18 cellular contexts compared by ENCODE assay signal in genomic region chr12:31989987-31990386, GRCh38. TPM values are rescaled to one million over a fixed set of nuclear protein-coding genes. Genes with fewer than 3 reads are reported as not detected.
DNase-seq lines count a peak whose midpoint lies in the region; ATAC-seq, FAIRE-seq and TF ChIP-seq lines count a peak whose summit lies in the region.
"Had no signal": no experiment of that assay in that cellular context is flagged by ENCODE, and none has a peak within 500 bp of the region (broad histone marks: within the 10 kb centered on the region; RNA-seq: fewer than 3 reads in every experiment).

No MANE protein-coding gene starts in this region.

- H3K27ac Mint-ChIP-seq in activated CD4-positive, alpha-beta T cell treated with anti-CD3 and anti-CD28 coated beads for 36 hours = peak overlapping the region; percentile 89
- H3K27ac Mint-ChIP-seq in activated CD4-positive, alpha-beta memory T cell treated with anti-CD3 and anti-CD28 coated beads for 36 hours = peak overlapping the region; percentile 78

- no peak overlapping the region for H3K4me3 ChIP-seq in endothelial cell of umbilical vein (replicated peaks in 1 of 3; ENCODE audit: insufficient read depth in 1 of 3, low read depth in 1 of 3, low read length in 3 of 3)
- H3K4me3 ChIP-seq in ovary = no peak overlapping the region
- H3K4me3 ChIP-seq in osteoblast (ENCODE audit: insufficient read depth, low read length) = no peak overlapping the region
- H3K4me3 ChIP-seq in A673 (ENCODE audit: low read depth, low read length, poor library complexity, severe bottlenecking) = no peak overlapping the region
- H3K4me3 ChIP-seq: A549, GM12878 had no signal

- no peak for TF ChIP-seq EP300 in ovary (IDR thresholded peaks at IDR 0.05)

- peaks cover 56% of the 10 kb centered on the region for H3K4me1 Mint-ChIP-seq in activated CD4-positive, alpha-beta T cell treated with anti-CD3 and anti-CD28 coated beads for 36 hours
- H3K4me1 Mint-ChIP-seq in activated CD4-positive, alpha-beta memory T cell treated with anti-CD3 and anti-CD28 coated beads for 36 hours (ENCODE audit: low read depth) = peaks cover 54% of the 10 kb centered on the region

- H3K4me2 ChIP-seq in endothelial cell of umbilical vein (ENCODE audit: insufficient read depth, low read length) (no peak overlapping the region), osteoblast (ENCODE audit: insufficient read depth, low read length) (no peak overlapping the region)
- H3K4me2 ChIP-seq: A549 had no signal

- peak; percentile 44 for ATAC-seq in activated CD4-positive, alpha-beta T cell treated with anti-CD3 and anti-CD28 coated beads for 36 hours
- ATAC-seq in omental fat pad (ENCODE audit: low FRiP score) = peak; percentile 77
- ATAC-seq: GM12878, left colon, Right ventricle myocardium inferior had no signal

- H2AFZ ChIP-seq in endothelial cell of umbilical vein (ENCODE audit: low read depth, low read length) (no peak overlapping the region), osteoblast (ENCODE audit: low read length) (no peak overlapping the region)

- H3K4me1 ChIP-seq in endothelial cell of umbilical vein (ENCODE audit: control insufficient read depth, extremely low read depth, insufficient read depth, low read length) (no peaks in the 10 kb centered on the region), ovary (ENCODE audit: insufficient read depth) (peaks cover 4% of the 10 kb centered on the region), osteoblast (ENCODE audit: insufficient read depth, low read length) (no peaks in the 10 kb centered on the region), A673 (ENCODE audit: insufficient read depth, low read length, poor library complexity, severe bottlenecking) (no peaks in the 10 kb centered on the region)
- H3K4me1 ChIP-seq: A549 had no signal

- H3K27me3 Mint-ChIP-seq in activated CD4-positive, alpha-beta T cell treated with anti-CD3 and anti-CD28 coated beads for 36 hours = no peaks in the 10 kb centered on the region
- H3K27me3 Mint-ChIP-seq in activated CD4-positive, alpha-beta memory T cell treated with anti-CD3 and anti-CD28 coated beads for 36 hours = no peaks in the 10 kb centered on the region

- TF ChIP-seq CTCF in endothelial cell of umbilical vein (IDR thresholded peaks at IDR 0.05; ENCODE audit: extremely low read depth in 1 of 2, insufficient read depth in 1 of 2, low read depth in 1 of 2, low read length in 2 of 2) (no peak), omental fat pad (IDR thresholded peaks at IDR 0.05) (no peak), ovary (IDR thresholded peaks at IDR 0.05) (no peak), osteoblast (IDR thresholded peaks at IDR 0.05; ENCODE audit: extremely low read depth, low read depth, low read length) (no peak), A673 (conservative IDR thresholded peaks at IDR 0.05; ENCODE audit: low read depth, low read length) (no peak)

- no peak overlapping the region for H3K4me3 Mint-ChIP-seq in activated CD4-positive, alpha-beta T cell treated with anti-CD3 and anti-CD28 coated beads for 36 hours
- no peak overlapping the region for H3K4me3 Mint-ChIP-seq in activated CD4-positive, alpha-beta memory T cell treated with anti-CD3 and anti-CD28 coated beads for 36 hours

- H3K36me3 ChIP-seq in endothelial cell of umbilical vein (ENCODE audit: control insufficient read depth in 2 of 2, extremely low read depth in 1 of 2, insufficient read depth in 2 of 2, low read length in 2 of 2) (peaks cover 0 to 3% of the 10 kb centered on the region in 2 experiments), ovary (no peaks in the 10 kb centered on the region), osteoblast (ENCODE audit: insufficient read depth, low read length) (no peaks in the 10 kb centered on the region), A673 (ENCODE audit: insufficient read depth, low read length, poor library complexity, severe bottlenecking) (peaks cover 17% of the 10 kb centered on the region)

- peaks cover 81% of the 10 kb centered on the region for H3K36me3 Mint-ChIP-seq in activated CD4-positive, alpha-beta T cell treated with anti-CD3 and anti-CD28 coated beads for 36 hours (ENCODE audit: low read depth)
- peaks cover 75% of the 10 kb centered on the region for H3K36me3 Mint-ChIP-seq in activated CD4-positive, alpha-beta memory T cell treated with anti-CD3 and anti-CD28 coated beads for 36 hours

- DNase-seq in activated CD4-positive, alpha-beta T cell treated with anti-CD3 and anti-CD28 coated beads for 36 hours = peak; percentile 27
- DNase-seq in activated CD4-positive, alpha-beta T cell treated with anti-CD3 and anti-CD28 coated beads, Interleukin-2, amount 50 U/mL, for 1 hour = no peak
- no peak for DNase-seq in activated CD4-positive, alpha-beta memory T cell treated with anti-CD3 and anti-CD28 coated beads for 36 hours
- no peak for DNase-seq in endothelial cell of umbilical vein (ENCODE audit: low read depth, low spot score)
- DNase-seq in omental fat pad (ENCODE audit: low spot score) = no peak
- no peak for DNase-seq in ovary
- no peak for DNase-seq in osteoblast (ENCODE audit: insufficient read length, low spot score, missing footprints)
- DNase-seq in A673 (ENCODE audit: low spot score) = no peak
- DNase-seq: activated T-cell treated with anti-CD3 and anti-CD28 coated beads, Interleukin-2, amount 50 U/mL, for 1 hour; DMS 273 treated with DMSO at 0.1 percent for 48 hours; foreskin fibroblast; left colon; NCI-H1105; NCI-H524 treated with DMSO at 0.1 percent for 48 hours had no signal

- intact Hi-C loops in activated CD4-positive, alpha-beta T cell treated with anti-CD3 and anti-CD28 coated beads for 36 hours (cut with DNase I, micrococcal nuclease) = loop anchor here (2.0 to 5.0 kb wide), 3 partner anchors 33 to 93 kb away; partner anchors contain the start of gene RESF1 (in 1 of the 2)
- intact Hi-C loops in activated CD4-positive, alpha-beta memory T cell treated with anti-CD3 and anti-CD28 coated beads for 36 hours (cut with micrococcal nuclease) = loop anchor here (2.0 to 5.0 kb wide), 2 partner anchors 23 to 33 kb away; partner anchors contain the start of gene RESF1
- intact Hi-C loops in endothelial cell of umbilical vein (cut with micrococcal nuclease) (loop anchor here (5.0 kb wide), 1 partner anchor 308 kb away; no protein-coding TSS in a partner anchor), ovary (cut with DNase I) (no loop called here), A673 (cut with micrococcal nuclease; ENCODE audit: unreplicated experiment) (no loop called here)

- H3K9me1 ChIP-seq in endothelial cell of umbilical vein (replicated peaks; ENCODE audit: control insufficient read depth, extremely low read depth, insufficient read depth, low read length) = no peaks in the 10 kb centered on the region

- H3K9me3 ChIP-seq in endothelial cell of umbilical vein (replicated peaks; ENCODE audit: control insufficient read depth, insufficient read depth, low read length) (no peaks in the 10 kb centered on the region), ovary (no peaks in the 10 kb centered on the region), osteoblast (ENCODE audit: low read depth, low read length) (no peaks in the 10 kb centered on the region), A673 (ENCODE audit: low read depth, low read length, poor library complexity, severe bottlenecking) (no peaks in the 10 kb centered on the region)
- H3K9me3 ChIP-seq: A549 had no signal

- H3K9ac ChIP-seq in endothelial cell of umbilical vein (replicated peaks; ENCODE audit: extremely low read depth, insufficient read depth, low read length) = no peak overlapping the region

- peak; percentile 18 for FAIRE-seq in endothelial cell of umbilical vein (lab: Jason Lieb, UNC)
- FAIRE-seq: A549, colon, GM12878 had no signal

- no peaks in the 10 kb centered on the region for H4K20me1 ChIP-seq in endothelial cell of umbilical vein (replicated peaks; ENCODE audit: control insufficient read depth, extremely low read depth, insufficient read depth, low read length)
- no peaks in the 10 kb centered on the region for H4K20me1 ChIP-seq in osteoblast (ENCODE audit: insufficient read depth, low read length)

- H3K9me3 Mint-ChIP-seq in activated CD4-positive, alpha-beta T cell treated with anti-CD3 and anti-CD28 coated beads for 36 hours (ENCODE audit: low read depth) = peaks cover 25% of the 10 kb centered on the region
- H3K9me3 Mint-ChIP-seq in activated CD4-positive, alpha-beta memory T cell treated with anti-CD3 and anti-CD28 coated beads for 36 hours = peaks cover 38% of the 10 kb centered on the region

- H3K27ac ChIP-seq in endothelial cell of umbilical vein (ENCODE audit: insufficient read depth, low read depth, low read length) (no peak overlapping the region), ovary (no peak overlapping the region), osteoblast (ENCODE audit: low read depth, low read length) (no peak overlapping the region), A673 (ENCODE audit: low read depth, low read length, poor library complexity, severe bottlenecking) (no peak overlapping the region)
- H3K27ac ChIP-seq: A549 had no signal

- H3K27me3 ChIP-seq in endothelial cell of umbilical vein (ENCODE audit: control insufficient read depth in 2 of 2, insufficient read depth in 2 of 2, low read length in 2 of 2) (no peaks in the 10 kb centered on the region), ovary (no peaks in the 10 kb centered on the region), osteoblast (ENCODE audit: insufficient read depth, low read length) (no peaks in the 10 kb centered on the region), A673 (replicated peaks; ENCODE audit: insufficient read depth, low read depth, low read length, poor library complexity) (no peaks in the 10 kb centered on the region)

- H3K79me2 ChIP-seq in endothelial cell of umbilical vein (ENCODE audit: control insufficient read depth, insufficient read depth, low read length) (no peaks in the 10 kb centered on the region), osteoblast (ENCODE audit: insufficient read depth, low read length) (no peaks in the 10 kb centered on the region)

- no TSS peak for BruUV-seq in endothelial cell of umbilical vein (replicated peaks; lab: Mats Ljungman, UMichigan)
- no TSS peak for BruUV-seq in A673 (replicated peaks; lab: Mats Ljungman, UMichigan)

- POLR2A ChIA-PET in activated CD4-positive, alpha-beta T cell treated with anti-CD3 and anti-CD28 coated beads for 36 hours (lab: Charles Lee) = interaction anchor here (0.5 kb wide), 1 partner anchor 209 kb away, joined by 3 read pairs; no protein-coding TSS in a partner anchor
- POLR2A ChIA-PET in activated CD4-positive, alpha-beta memory T cell treated with anti-CD3 and anti-CD28 coated beads for 36 hours (lab: Charles Lee) = interaction anchor here (1.3 kb wide), 1 partner anchor 10 kb away, joined by 3 read pairs; no protein-coding TSS in a partner anchor
- POLR2A ChIA-PET in endothelial cell of umbilical vein (lab: Charles Lee) (no interaction called here), A673 (lab: Charles Lee; ENCODE audit: low non-redundant PET) (no interaction called here)

- 55 to 62% (median 59%) methylated on average over 6 of the region's 6 CpGs for WGBS in ovary, 3 donors

- TF ChIP-seq POLR2A in endothelial cell of umbilical vein (IDR thresholded peaks at IDR 0.05; ENCODE audit: low read depth, low read length) = no peak
- no peak for TF ChIP-seq POLR2A in ovary (IDR thresholded peaks at IDR 0.05)

- dilution Hi-C loops in endothelial cell of umbilical vein (cut with MboI; ENCODE audit: extremely low pct_ligation_motif_present, low sequenced_read_pairs) = no loop called here

- CTCF ChIA-PET in activated CD4-positive, alpha-beta T cell treated with anti-CD3 and anti-CD28 coated beads for 36 hours (lab: Charles Lee) = interaction anchor here (0.6 to 1.0 kb wide), 4 partner anchors 9 to 174 kb away, joined by 3 to 4 read pairs (median 3); no protein-coding TSS in a partner anchor
- CTCF ChIA-PET in activated CD4-positive, alpha-beta memory T cell treated with anti-CD3 and anti-CD28 coated beads for 36 hours (lab: Charles Lee) = no interaction called here
- CTCF ChIA-PET in endothelial cell of umbilical vein (lab: Charles Lee) (interaction anchor here (1.0 kb wide), 1 partner anchor 337 kb away, joined by 3 read pairs; no protein-coding TSS in a partner anchor), A673 (lab: Charles Lee) (no interaction called here)

RNA-seq across cellular contexts. Expression of gene RESF1, which starts 30.8 kb away (rescaled TPM):
- 10 to 100 TPM; 52.0 to 78.8 TPM for total RNA-seq in activated CD4-positive, alpha-beta T cell treated with anti-CD3 and anti-CD28 coated beads for 36 hours
- total RNA-seq in activated CD4-positive, alpha-beta memory T cell treated with anti-CD3 and anti-CD28 coated beads for 36 hours = 10 to 100 TPM; 62.4 to 67.0 TPM
- 62.1 and 70.0 TPM in 2 replicates for total RNA-seq in endothelial cell of umbilical vein
- polyA plus RNA-seq in endothelial cell of umbilical vein = 23.6 and 40.3 TPM in 2 replicates
- 28.2 and 28.9 TPM in 2 replicates for polyA plus RNA-seq in endothelial cell of umbilical vein (2011; cell fraction: cytosol; rRNA removed)
- 57.8 and 70.0 TPM in 2 replicates for polyA plus RNA-seq in endothelial cell of umbilical vein (2011; cell fraction: nucleus; rRNA removed)
- polyA plus RNA-seq in endothelial cell of umbilical vein (2012) = 41.5 and 55.0 TPM in 2 replicates
- 56.9 and 59.1 TPM in 2 replicates for polyA minus RNA-seq in endothelial cell of umbilical vein
- polyA minus RNA-seq in endothelial cell of umbilical vein (2011; cell fraction: cytosol; rRNA and poly(A)+ RNA removed) = 10.8 TPM
- 85.3 and 123 TPM in 2 replicates for polyA minus RNA-seq in endothelial cell of umbilical vein (2011; cell fraction: nucleus; rRNA and poly(A)+ RNA removed)
- 100 to 1,000 TPM in 1 of 4 donors, 10 to 100 TPM in 3; 62.4 to 145 (median 71.0) TPM for total RNA-seq in omental fat pad
- 100 to 1,000 TPM; 145 to 304 (median 157) TPM for total RNA-seq in ovary
- 100 to 1,000 TPM in 1 of 2 donors, 10 to 100 TPM in 1; 87.1 to 123 TPM for polyA plus RNA-seq in ovary
- total RNA-seq in osteoblast = 23.6 and 31.5 TPM in 2 replicates
- total RNA-seq in A673 (2021) = 48.2 and 63.7 TPM in 2 replicates

Comparison
In these comparisons a context has a peak if more than half of its experiments do, and no peak if none do; other contexts are left out.
1. CTCF ChIA-PET loops: an anchor here in activated CD4-positive, alpha-beta T cell treated with anti-CD3 and anti-CD28 coated beads for 36 hours (0.6 to 1.0 kb wide) and endothelial cell of umbilical vein (1.0 kb wide); none called in activated CD4-positive, alpha-beta memory T cell treated with anti-CD3 and anti-CD28 coated beads for 36 hours and A673.
2. POLR2A ChIA-PET loops: an anchor here in activated CD4-positive, alpha-beta T cell treated with anti-CD3 and anti-CD28 coated beads for 36 hours (0.5 kb wide) and activated CD4-positive, alpha-beta memory T cell treated with anti-CD3 and anti-CD28 coated beads for 36 hours (1.3 kb wide); none called in endothelial cell of umbilical vein and A673.
3. intact Hi-C loops: an anchor here in activated CD4-positive, alpha-beta T cell treated with anti-CD3 and anti-CD28 coated beads for 36 hours (2.0 to 5.0 kb wide), activated CD4-positive, alpha-beta memory T cell treated with anti-CD3 and anti-CD28 coated beads for 36 hours (2.0 to 5.0 kb wide) and endothelial cell of umbilical vein (5.0 kb wide); none called in ovary and A673.